In genomic region chr9:95741631-95742030, GRCh38 we compare ENCODE assay signal across 18 cellular contexts.
A peak's percentile ranks its signal among the peaks of the same experiment; 100 is the strongest.
DNase-seq lines count a peak whose midpoint lies in the region; ATAC-seq and TF ChIP-seq lines count a peak whose summit lies in the region.
"Had no signal": no experiment of that assay in that cellular context is flagged by ENCODE, and none has a peak within 500 bp of the region (broad histone marks: within the 10 kb centered on the region; RNA-seq: fewer than 3 reads in every experiment).

No MANE protein-coding gene starts in this region.

- peaks cover 10% of the 10 kb centered on the region for H3F3A ChIP-seq in neural progenitor cell (ENCODE audit: low read depth)

- H3K4me1 ChIP-seq in adipocyte (ENCODE audit: control insufficient read depth, insufficient read depth, low read length): peaks cover 10% of the 10 kb centered on the region
- H3K4me1 ChIP-seq in neural progenitor cell: peaks cover 15% of the 10 kb centered on the region

- no peak overlapping the region for H3K4me3 Mint-ChIP-seq in neural progenitor cell
- H3K4me3 Mint-ChIP-seq: B cell; CD8-positive, alpha-beta T cell had no signal

- H3K27me3 Mint-ChIP-seq in neural progenitor cell (ENCODE audit: insufficient read depth, low read depth): peaks cover 7% of the 10 kb centered on the region

- ATAC-seq in GM21360 (IDR thresholded peaks at IDR 0.05; ENCODE audit: unreplicated experiment) (no peak), GM19328 (IDR thresholded peaks at IDR 0.05; ENCODE audit: unreplicated experiment) (no peak)
- ATAC-seq: CD8-positive, alpha-beta T cell; K562 had no signal

- no peak overlapping the region for H3K27ac Mint-ChIP-seq in neural progenitor cell
- H3K27ac Mint-ChIP-seq: B cell; CD8-positive, alpha-beta T cell had no signal

- H3K4me1 Mint-ChIP-seq in neural progenitor cell: peaks cover 30% of the 10 kb centered on the region
- H3K4me1 Mint-ChIP-seq: B cell had no signal

- H3K36me3 Mint-ChIP-seq in neural progenitor cell: no peaks in the 10 kb centered on the region
- H3K36me3 Mint-ChIP-seq: CD8-positive, alpha-beta T cell had no signal

- peak overlapping the region; percentile 45 for H3K4me2 ChIP-seq in neural progenitor cell
- H3K4me2 ChIP-seq: BLaER1 treated with 17β-estradiol and CSF1 and Interleukin-3, amounts not matched to agents 10 nM and 100 nM had no signal

- H4K20me1 ChIP-seq in neural progenitor cell (ENCODE audit: low read depth): no peaks in the 10 kb centered on the region
- H4K20me1 ChIP-seq: BLaER1 treated with 17β-estradiol and CSF1 and Interleukin-3, amounts not matched to agents 10 nM and 100 nM had no signal

- H3K36me3 ChIP-seq in adipocyte (ENCODE audit: control insufficient read depth, insufficient read depth, low read length, severe bottlenecking) (no peaks in the 10 kb centered on the region), neural progenitor cell (no peaks in the 10 kb centered on the region)
- H3K36me3 ChIP-seq: BLaER1 treated with 17β-estradiol and CSF1 and Interleukin-3, amounts not matched to agents 10 nM and 100 nM; HAP-1 had no signal

- H3K9me3 Mint-ChIP-seq in neural progenitor cell: no peaks in the 10 kb centered on the region
- H3K9me3 Mint-ChIP-seq: CD8-positive, alpha-beta T cell had no signal

- H3K9ac ChIP-seq in adipocyte (ENCODE audit: low read length) (no peak overlapping the region), neural progenitor cell (no peak overlapping the region)
- H3K9ac ChIP-seq: BLaER1 treated with 17β-estradiol and CSF1 and Interleukin-3, amounts not matched to agents 10 nM and 100 nM; GM23248 had no signal

- H3K9me3 ChIP-seq in adipocyte (ENCODE audit: control insufficient read depth, low read length) (no peaks in the 10 kb centered on the region), neural progenitor cell (ENCODE audit: low read depth) (no peaks in the 10 kb centered on the region)
- H3K9me3 ChIP-seq: BLaER1 treated with 17β-estradiol and CSF1 and Interleukin-3, amounts not matched to agents 10 nM and 100 nM; HAP-1 had no signal

- DNase-seq in GM04503 (ENCODE audit: low read depth) (peak; percentile 28), adipocyte (ENCODE audit: low read depth) (peak; percentile 10), neural progenitor cell (ENCODE audit: low spot score) (no peak), NCI-H2196 treated with DMSO at 0.1 percent for 48 hours (lab: John Stamatoyannopoulos, UW; ENCODE audit: unreplicated experiment) (no peak), NCI-H2107 treated with DMSO at 0.1 percent for 48 hours (lab: John Stamatoyannopoulos, UW; ENCODE audit: unreplicated experiment) (no peak)
- DNase-seq: 8988T; Calu3; CD8-positive, alpha-beta T cell; DMS79 treated with DMSO at 0.1 percent for 48 hours; GF-D8; IMR-90 had no signal

- H3K27me3 ChIP-seq in adipocyte (replicated peaks; ENCODE audit: control insufficient read depth, insufficient read depth, low read length) (peaks cover 3% of the 10 kb centered on the region), neural progenitor cell (no peaks in the 10 kb centered on the region)
- H3K27me3 ChIP-seq: BLaER1 treated with 17β-estradiol and CSF1 and Interleukin-3, amounts not matched to agents 10 nM and 100 nM had no signal

- TF ChIP-seq CTCF in neural progenitor cell (IDR thresholded peaks at IDR 0.05): no peak

- H3K27ac ChIP-seq in neural progenitor cell: no peak overlapping the region
- H3K27ac ChIP-seq: BLaER1 treated with 17β-estradiol and CSF1 and Interleukin-3, amounts not matched to agents 10 nM and 100 nM; GM23248 had no signal

- H2AFZ ChIP-seq in neural progenitor cell (replicated peaks): no peak overlapping the region
- H2AFZ ChIP-seq: GM23248 had no signal

- no peaks in the 10 kb centered on the region for H3K79me2 ChIP-seq in neural progenitor cell (ENCODE audit: low read depth)

- H3K4me3 ChIP-seq in adipocyte (ENCODE audit: low read length) (no peak overlapping the region), neural progenitor cell (no peak overlapping the region)
- H3K4me3 ChIP-seq: BLaER1 treated with 17β-estradiol and CSF1 and Interleukin-3, amounts not matched to agents 10 nM and 100 nM; GM23248; HAP-1; K562 had no signal

Comparison
In these comparisons a context has a peak if more than half of its experiments do, and no peak if none do; other contexts are left out.
1. DNase-seq: peak in GM04503 (single experiment) and adipocyte (single experiment); none in neural progenitor cell (single experiment), NCI-H2196 treated with DMSO at 0.1 percent for 48 hours (single experiment) and NCI-H2107 treated with DMSO at 0.1 percent for 48 hours (single experiment).